ENCODE assay signal across 1 cellular context in genomic region chr13:109135018-109135417, GRCh38.
TF ChIP-seq lines count a peak whose summit lies in the region.

No MANE protein-coding gene starts in this region.

TF ChIP-seq in HepG2, 621 proteins besides CTCF, POLR2A, EP300 and RAD21 (continued from another document):
- TF ChIP-seq PRDM15 (CRISPR knock-in tag; IDR thresholded peaks at IDR 0.05) (no peak), ZNF33B (CRISPR knock-in tag; IDR thresholded peaks at IDR 0.05) (no peak), GZF1 (CRISPR knock-in tag; IDR thresholded peaks at IDR 0.05) (no peak), SAFB2 (CRISPR knock-in tag; IDR thresholded peaks at IDR 0.05; ENCODE audit: borderline replicate concordance, low read depth) (no peak), EEA1 (CRISPR knock-in tag; IDR thresholded peaks at IDR 0.05; ENCODE audit: borderline replicate concordance) (no peak), SIX1 (CRISPR knock-in tag; IDR thresholded peaks at IDR 0.05; ENCODE audit: borderline replicate concordance) (no peak), RORA (CRISPR knock-in tag; IDR thresholded peaks at IDR 0.05) (no peak), ZFYVE20 (CRISPR knock-in tag; IDR thresholded peaks at IDR 0.05; ENCODE audit: borderline replicate concordance, low read depth) (no peak), TAF1 (CRISPR knock-in tag; IDR thresholded peaks at IDR 0.05) (no peak)
